In genomic region chrX:154885057-154885456, GRCh38 we compare ENCODE assay signal across 9 cellular contexts. TPM values are rescaled to one million over a fixed set of nuclear protein-coding genes. Genes with fewer than 3 reads are reported as not detected.
"Had no signal": no experiment of that assay in that cellular context is flagged by ENCODE, and none has a peak within 500 bp of the region (broad histone marks: within the 10 kb centered on the region; RNA-seq: fewer than 3 reads in every experiment).

No MANE protein-coding gene starts in this region.

RNA-seq across cellular contexts. Expression of gene SMIM9, which starts 50.6 kb away (rescaled TPM):
- total RNA-seq: OCI-LY7, PC-3, Peyer's patch, Right ventricle myocardium inferior, Right ventricle myocardium superior, RPMI7951, SJCRH30, SJSA1, SK-MEL-5 had no signal
